11 cellular contexts compared by ENCODE assay signal in the genomic region with DNA sequence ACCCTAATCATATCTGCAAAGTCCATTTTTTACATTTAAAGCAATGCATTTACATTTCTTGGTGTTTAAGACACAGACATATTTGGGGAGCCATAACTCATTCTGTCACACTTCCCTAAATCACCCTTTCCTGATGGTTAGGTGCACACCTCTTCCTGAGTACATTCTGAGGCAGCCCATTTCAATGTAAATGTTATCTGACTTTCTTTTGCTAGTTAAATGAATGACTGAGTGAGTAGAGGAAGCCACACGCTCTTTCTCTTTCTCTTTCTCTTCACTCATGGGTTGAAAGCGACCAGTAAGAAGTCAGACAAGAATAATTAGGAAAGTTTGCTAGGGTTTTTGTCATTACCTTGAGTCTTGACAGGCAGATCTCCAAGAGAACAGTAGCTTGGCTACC.
DNase-seq lines count a peak whose midpoint lies in the region; ATAC-seq, FAIRE-seq and TF ChIP-seq lines count a peak whose summit lies in the region.
"Had no signal": no experiment of that assay in that cellular context is flagged by ENCODE, and none has a peak within 500 bp of the region (broad histone marks: within the 10 kb centered on the region; RNA-seq: fewer than 3 reads in every experiment).

No MANE protein-coding gene starts in this region.

- H4K20me1 ChIP-seq in OCI-LY3 (ENCODE audit: insufficient read depth, low read length) = no peaks in the 10 kb centered on the region

- no peaks in the 10 kb centered on the region for H3K27me3 ChIP-seq in OCI-LY3 (ENCODE audit: low read depth, low read length)

- H3K27ac ChIP-seq in OCI-LY3 (ENCODE audit: low read length) = no peak overlapping the region

- peaks cover 9% of the 10 kb centered on the region; the same call in 1 of the 2 replicates for H3K4me1 ChIP-seq in OCI-LY3 (ENCODE audit: low read length)

- no peak for DNase-seq in GM12892 (ENCODE audit: insufficient read length)
- no peak for DNase-seq in T-helper 9 cell
- DNase-seq in HUDEP-2 (lab: John Stamatoyannopoulos, UW; ENCODE audit: unreplicated experiment in 76 of 76) = no peak
- no peak for DNase-seq in NCI-H2081 (lab: John Stamatoyannopoulos, UW)
- DNase-seq in COLO829 (ENCODE audit: low spot score) = no peak
- DNase-seq: NCI-H2081 treated with DMSO at 0.1 percent for 48 hours, occipital lobe had no signal

- TF ChIP-seq POLR2A in GM12892 (IDR thresholded peaks at IDR 0.05; ENCODE audit: low read depth, low read length) = no peak

- no peak overlapping the region for H2AFZ ChIP-seq in OCI-LY3 (ENCODE audit: low read depth, low read length)

- H3K9ac ChIP-seq in OCI-LY3 (ENCODE audit: low read length) = no peak overlapping the region

- ATAC-seq in GM19395 (IDR thresholded peaks at IDR 0.05; ENCODE audit: unreplicated experiment) = peak; percentile 96
- peak; percentile 88 for ATAC-seq in HG02885 (IDR thresholded peaks at IDR 0.05; ENCODE audit: poor library complexity, unreplicated experiment)
- ATAC-seq: HCT116 had no signal

- peak overlapping the region; percentile 22 for H3K4me2 ChIP-seq in OCI-LY3 (ENCODE audit: low read length)

- TF ChIP-seq CTCF in OCI-LY3 (IDR thresholded peaks at IDR 0.05; ENCODE audit: low read depth, low read length) = no peak

- peak; percentile 93 for FAIRE-seq in GM12892 (lab: Jason Lieb, UNC)

- H3K9me3 ChIP-seq in OCI-LY3 (ENCODE audit: insufficient read depth, low read length) = no peaks in the 10 kb centered on the region

- H3K79me2 ChIP-seq in OCI-LY3 (ENCODE audit: low read length) = no peaks in the 10 kb centered on the region

- H3K4me3 ChIP-seq in OCI-LY3 (ENCODE audit: low read length) = no peak overlapping the region

- H3K36me3 ChIP-seq in OCI-LY3 (replicated peaks; ENCODE audit: low read depth, low read length) = no peaks in the 10 kb centered on the region
